In the genomic region with DNA sequence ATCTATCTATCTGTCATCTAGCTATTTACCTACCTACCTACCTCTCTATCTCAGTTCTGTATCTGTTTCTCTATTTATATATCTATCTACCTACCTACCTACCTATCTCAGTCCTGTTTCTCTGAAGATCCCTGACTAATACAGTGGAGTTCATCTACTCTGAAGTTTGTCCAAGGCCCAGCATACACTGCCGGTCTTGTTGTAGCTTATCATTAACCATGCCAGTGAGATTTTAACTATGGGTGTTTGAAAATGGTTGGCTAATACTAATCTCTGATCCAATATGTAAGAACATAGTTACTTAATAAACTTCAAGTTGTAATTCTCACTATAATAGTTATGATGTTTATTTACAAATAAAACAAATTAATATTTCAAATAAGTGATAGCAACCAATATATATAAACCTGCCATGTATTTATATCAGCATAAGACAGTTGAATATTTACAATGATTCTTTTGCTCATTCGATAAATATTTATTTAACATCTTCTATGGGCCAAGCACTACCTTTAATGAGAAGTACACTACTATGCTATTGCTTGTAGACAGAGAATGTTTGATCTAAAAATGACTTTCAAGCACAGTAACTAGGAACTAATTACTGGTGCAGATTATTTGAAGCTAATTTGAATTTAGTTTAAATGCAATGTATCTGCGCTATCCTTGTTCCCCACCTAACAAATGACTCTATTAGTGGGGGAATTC, we compare ENCODE assay signal across 16 cellular contexts.
DNase-seq lines count a peak whose midpoint lies in the region; ATAC-seq and TF ChIP-seq lines count a peak whose summit lies in the region.
"Had no signal": no experiment of that assay in that cellular context is flagged by ENCODE, and none has a peak within 500 bp of the region (broad histone marks: within the 10 kb centered on the region; RNA-seq: fewer than 3 reads in every experiment).

No MANE protein-coding gene starts in this region.

- peak; percentile 71 for ATAC-seq in GM18907 (IDR thresholded peaks at IDR 0.05; ENCODE audit: unreplicated experiment)
- peak; percentile 62 for ATAC-seq in body of pancreas
- ATAC-seq in left ventricle myocardium superior: no peak
- no peak for ATAC-seq in activated naive CD8-positive, alpha-beta T cell treated with anti-CD3 and anti-CD28 coated beads, Interleukin-2, amount 50 U/mL, for 24 hours
- ATAC-seq: Right ventricle myocardium inferior had no signal

- H3K4me1 ChIP-seq in body of pancreas: no peaks in the 10 kb centered on the region
- H3K4me1 ChIP-seq: BLaER1 had no signal

- no peaks in the 10 kb centered on the region for H3K36me3 ChIP-seq in body of pancreas (replicated peaks in 1 of 2; ENCODE audit: insufficient read depth in 1 of 2, low read depth in 2 of 2)
- H3K36me3 ChIP-seq: BLaER1 had no signal

- H3K9me3 Mint-ChIP-seq in nephron: no peaks in the 10 kb centered on the region
- no peaks in the 10 kb centered on the region for H3K9me3 Mint-ChIP-seq in activated naive CD8-positive, alpha-beta T cell treated with anti-CD3 and anti-CD28 coated beads, Interleukin-2, amount 50 U/mL, for 24 hours

- TF ChIP-seq POLR2A in body of pancreas (IDR thresholded peaks at IDR 0.05): no peak

- 62% methylated on average over 3 of the region's 3 CpGs for whole genome bisulfite sequencing in body of pancreas, 2 donors

- H3K4me1 Mint-ChIP-seq in nephron: no peaks in the 10 kb centered on the region
- peaks cover 6% of the 10 kb centered on the region for H3K4me1 Mint-ChIP-seq in activated naive CD8-positive, alpha-beta T cell treated with anti-CD3 and anti-CD28 coated beads, Interleukin-2, amount 50 U/mL, for 24 hours

- no peaks in the 10 kb centered on the region for H3K27me3 ChIP-seq in body of pancreas
- H3K27me3 ChIP-seq: BLaER1 had no signal

- H3K4me3 Mint-ChIP-seq in nephron: no peak overlapping the region
- no peak overlapping the region for H3K4me3 Mint-ChIP-seq in activated naive CD8-positive, alpha-beta T cell treated with anti-CD3 and anti-CD28 coated beads, Interleukin-2, amount 50 U/mL, for 24 hours

- TF ChIP-seq CTCF in body of pancreas (IDR thresholded peaks at IDR 0.05): no peak
- TF ChIP-seq CTCF in nephron (IDR thresholded peaks at IDR 0.05; ENCODE audit: unreplicated experiment in 3 of 3): no peak

- no peak overlapping the region for H3K27ac ChIP-seq in body of pancreas
- H3K27ac ChIP-seq: BLaER1 had no signal

- no peaks in the 10 kb centered on the region for H3K36me3 Mint-ChIP-seq in nephron (ENCODE audit: low read depth)
- no peaks in the 10 kb centered on the region for H3K36me3 Mint-ChIP-seq in activated naive CD8-positive, alpha-beta T cell treated with anti-CD3 and anti-CD28 coated beads, Interleukin-2, amount 50 U/mL, for 24 hours (ENCODE audit: low read depth)

- no peaks in the 10 kb centered on the region for H3K27me3 Mint-ChIP-seq in nephron (ENCODE audit: low read depth)
- H3K27me3 Mint-ChIP-seq in activated naive CD8-positive, alpha-beta T cell treated with anti-CD3 and anti-CD28 coated beads, Interleukin-2, amount 50 U/mL, for 24 hours: peaks cover 4% of the 10 kb centered on the region

- peak overlapping the region; percentile 43 to 88 (median 44) for H3K27ac Mint-ChIP-seq in nephron
- no peak overlapping the region for H3K27ac Mint-ChIP-seq in activated naive CD8-positive, alpha-beta T cell treated with anti-CD3 and anti-CD28 coated beads, Interleukin-2, amount 50 U/mL, for 24 hours

- intact Hi-C loops in body of pancreas (cut with DNase I) (no loop called here), left ventricle myocardium superior (cut with micrococcal nuclease) (no loop called here)

- no peak overlapping the region for H3K4me3 ChIP-seq in body of pancreas
- H3K4me3 ChIP-seq: BLaER1 had no signal

- peak in 1 of 4 donors; percentile 16 for DNase-seq in body of pancreas
- DNase-seq in kidney glomerular epithelial cell (lab: John Stamatoyannopoulos, UW): peak; percentile 18
- no peak for DNase-seq in A172 (ENCODE audit: low spot score)
- no peak for DNase-seq in AML-193 (lab: John Stamatoyannopoulos, UW)
- DNase-seq in left ventricle myocardium superior: no peak
- DNase-seq in activated naive CD8-positive, alpha-beta T cell treated with anti-CD3 and anti-CD28 coated beads, Interleukin-2, amount 50 U/mL, for 24 hours: no peak
- DNase-seq: GDM1, Kasumi-1, NCI-H2029, NCI-H2171 treated with DMSO at 0.1 percent for 48 hours, NCI-H774, SK-N-SH had no signal

- no peaks in the 10 kb centered on the region for H3K9me3 ChIP-seq in body of pancreas
- H3K9me3 ChIP-seq: BLaER1, SK-N-SH had no signal

Comparison
In these comparisons a context has a peak if more than half of its experiments do, and no peak if none do; other contexts are left out.
1. ATAC-seq: peak in GM18907 (single experiment) and body of pancreas (single experiment); none in left ventricle myocardium superior (single experiment) and activated naive CD8-positive, alpha-beta T cell treated with anti-CD3 and anti-CD28 coated beads, Interleukin-2, amount 50 U/mL, for 24 hours (single experiment).